26 cellular contexts compared by ENCODE assay signal in genomic region chr15:82124331-82125263, GRCh38.
DNase-seq lines count a peak whose midpoint lies in the region; ATAC-seq, FAIRE-seq and TF ChIP-seq lines count a peak whose summit lies in the region.
"Had no signal": no experiment of that assay in that cellular context is flagged by ENCODE, and none has a peak within 500 bp of the region (broad histone marks: within the 10 kb centered on the region; RNA-seq: fewer than 3 reads in every experiment).

No MANE protein-coding gene starts in this region.

- H4K5ac ChIP-seq in H9 (ENCODE audit: insufficient read length, low read depth, low read length) (no peak overlapping the region), H1 (ENCODE audit: insufficient read length, low read depth, low read length) (no peak overlapping the region)

- peaks cover 0 to 4% (median 0%) of the 10 kb centered on the region in 3 experiments; a peak in 2 of 7 replicates for H3K36me3 Mint-ChIP-seq in H9 (ENCODE audit: insufficient read depth in 1 of 3, low read depth in 3 of 3)
- peaks cover 6% of the 10 kb centered on the region for H3K36me3 Mint-ChIP-seq in activated CD8-positive, alpha-beta memory T cell treated with anti-CD3 and anti-CD28 coated beads, Interleukin-2, amount 10 ng/mL, durations not matched to agents 7 days and 5 days

- no peaks in the 10 kb centered on the region for H3F3A ChIP-seq in OCI-LY1 (ENCODE audit: insufficient read depth, low read length)

- no peaks in the 10 kb centered on the region for H3K9me2 ChIP-seq in OCI-LY1 (ENCODE audit: low read depth, low read length)

- no peak overlapping the region for H2AK5ac ChIP-seq in H9 (ENCODE audit: insufficient read length, low read length)
- no peak overlapping the region for H2AK5ac ChIP-seq in H1 (ENCODE audit: low read depth, low read length)

- H3K4me3 ChIP-seq in OCI-LY1 (ENCODE audit: low read depth, low read length, poor library complexity, severe bottlenecking) (no peak overlapping the region), H1 (ENCODE audit: extremely low read depth in 1 of 4, insufficient read depth in 2 of 4, low read depth in 3 of 4, low read length in 4 of 4) (no peak overlapping the region), BE2C (ENCODE audit: low read depth, low read length) (no peak overlapping the region)
- H3K4me3 ChIP-seq: BLaER1 treated with 17β-estradiol and CSF1 and Interleukin-3, amounts not matched to agents 10 nM and 100 nM; testis had no signal

- POLR2A ChIA-PET in H1 (lab: Charles Lee; ENCODE audit: partially characterized antibody), result no interaction called here

- no peak overlapping the region for H3K4ac ChIP-seq in H9 (ENCODE audit: low read depth, low read length)
- H3K4ac ChIP-seq in H1 (replicated peaks; ENCODE audit: insufficient read length, low read depth, low read length), result no peak overlapping the region

- peak in 1 of 2 experiments; percentile 26; a peak in 2 of 4 replicates for TF ChIP-seq RAD21 in H1 (IDR thresholded peaks at IDR 0.05 in 1 of 2, conservative IDR thresholded peaks at IDR 0.05 in 1 of 2; ENCODE audit: low read depth in 2 of 2, low read length in 2 of 2)

- H3K9me3 Mint-ChIP-seq in H9, result no peaks in the 10 kb centered on the region
- no peaks in the 10 kb centered on the region for H3K9me3 Mint-ChIP-seq in activated CD8-positive, alpha-beta memory T cell treated with anti-CD3 and anti-CD28 coated beads, Interleukin-2, amount 10 ng/mL, durations not matched to agents 7 days and 5 days (ENCODE audit: low read depth)
- H3K9me3 Mint-ChIP-seq: effector memory CD8-positive, alpha-beta T cell; naive thymus-derived CD4-positive, alpha-beta T cell had no signal

- H3K79me1 ChIP-seq in H9 (ENCODE audit: insufficient read depth, low read depth, low read length, poor library complexity, severe bottlenecking) (no peaks in the 10 kb centered on the region), H1 (ENCODE audit: low read depth, low read length) (no peaks in the 10 kb centered on the region)

- in situ Hi-C loops in KBM-7 (cut with MboI; ENCODE audit: low pct_unique_long_range_greater_than_20kb, low sequenced_read_pairs), result no loop called here

- no peak overlapping the region for H2BK120ac ChIP-seq in H9 (ENCODE audit: low read depth, low read length, poor library complexity, severe bottlenecking)
- no peak overlapping the region for H2BK120ac ChIP-seq in H1 (replicated peaks; ENCODE audit: low read depth, low read length)

- no peak overlapping the region for H3K4me3 Mint-ChIP-seq in H9
- H3K4me3 Mint-ChIP-seq in activated CD8-positive, alpha-beta memory T cell treated with anti-CD3 and anti-CD28 coated beads, Interleukin-2, amount 10 ng/mL, durations not matched to agents 7 days and 5 days, result no peak overlapping the region
- H3K4me3 Mint-ChIP-seq: effector memory CD8-positive, alpha-beta T cell; naive thymus-derived CD4-positive, alpha-beta T cell had no signal

- no peak overlapping the region for H3T11ph ChIP-seq in H9 (ENCODE audit: low read length)

- H2BK15ac ChIP-seq in H9 (ENCODE audit: low read depth, low read length) (no peak overlapping the region), H1 (ENCODE audit: low read length) (no peak overlapping the region)

- H3K79me2 ChIP-seq in H9 (ENCODE audit: insufficient read depth, low read length) (no peaks in the 10 kb centered on the region), OCI-LY1 (ENCODE audit: insufficient read depth, low read length) (no peaks in the 10 kb centered on the region), H1 (ENCODE audit: control insufficient read depth in 1 of 2, insufficient read depth in 2 of 2, low read length in 2 of 2) (no peaks in the 10 kb centered on the region)

- WGBS in H9 (ENCODE audit: extremely low coverage, insufficient read length, low lambda C conversion rate), result no CpG with 5 or more reads among the region's 9 CpGs
- WGBS in H1 (ENCODE audit: extremely low coverage in 1 of 2, insufficient coverage in 1 of 2, insufficient read length in 1 of 2, insufficient replicate concordance in 2 of 2, low coverage in 1 of 2, low lambda C conversion rate in 2 of 2, missing lambda C conversion rate in 1 of 2), 2 experiments, result 80% methylated on average over 8 of the region's 9 CpGs; no CpG with 5 or more reads in 1 of the 2 experiments

- H3K36me3 ChIP-seq in OCI-LY1 (ENCODE audit: insufficient read depth, low read length), result 0 out of 2 replicates have a peak, but pooled peaks cover under 1% of the 10 kb centered on the region
- H3K36me3 ChIP-seq in H1 (ENCODE audit: control insufficient read depth in 2 of 4, insufficient read depth in 4 of 4, low read length in 3 of 4), result no peaks in the 10 kb centered on the region
- H3K36me3 ChIP-seq in BE2C, result no peaks in the 10 kb centered on the region

- peak overlapping the region in 2 of 3 experiments; percentile 10 to 30; a peak in 2 of 7 replicates for H3K27ac Mint-ChIP-seq in H9
- no peak overlapping the region for H3K27ac Mint-ChIP-seq in activated CD8-positive, alpha-beta memory T cell treated with anti-CD3 and anti-CD28 coated beads, Interleukin-2, amount 10 ng/mL, durations not matched to agents 7 days and 5 days

- no peak overlapping the region for H4K91ac ChIP-seq in H9 (ENCODE audit: insufficient read length, low read depth, low read length)
- no peak overlapping the region for H4K91ac ChIP-seq in H1 (replicated peaks; ENCODE audit: insufficient read length, low read length)

- no peak for TF ChIP-seq POLR2A in H1 (IDR thresholded peaks at IDR 0.05; ENCODE audit: control extremely low read depth in 1 of 2, low read depth in 2 of 2, low read length in 2 of 2)

- H3K18ac ChIP-seq in H9 (ENCODE audit: insufficient read length, low read depth, low read length), result no peak overlapping the region
- no peak overlapping the region; the same call in 1 of the 2 replicates for H3K18ac ChIP-seq in H1 (ENCODE audit: extremely low read depth, low read length)

- H4K20me1 ChIP-seq in H9 (ENCODE audit: control insufficient read depth, insufficient read depth, insufficient read length) (no peaks in the 10 kb centered on the region), OCI-LY1 (ENCODE audit: insufficient read depth, low read length) (no peaks in the 10 kb centered on the region), H1 (replicated peaks in 1 of 2; ENCODE audit: control insufficient read depth in 1 of 2, insufficient read depth in 2 of 2, low read length in 2 of 2) (no peaks in the 10 kb centered on the region)
- H4K20me1 ChIP-seq: BLaER1 treated with 17β-estradiol and CSF1 and Interleukin-3, amounts not matched to agents 10 nM and 100 nM had no signal

- no peak for FAIRE-seq in H1 (lab: Jason Lieb, UNC)

- ATAC-seq in activated CD8-positive, alpha-beta memory T cell treated with anti-CD3 and anti-CD28 coated beads, Interleukin-2, amount 10 ng/mL, durations not matched to agents 7 days and 5 days, result no peak
- ATAC-seq: effector memory CD8-positive, alpha-beta T cell; left ventricle myocardium superior; naive thymus-derived CD4-positive, alpha-beta T cell; Panc1 had no signal

- H2BK20ac ChIP-seq in H9 (ENCODE audit: low read depth, low read length, poor library complexity, severe bottlenecking), result no peak overlapping the region
- no peak overlapping the region for H2BK20ac ChIP-seq in H1 (ENCODE audit: low read length)

- no peak overlapping the region for H3K27ac ChIP-seq in H9 (ENCODE audit: insufficient read length, low read depth, low read length)
- H3K27ac ChIP-seq in OCI-LY1 (ENCODE audit: low read depth, low read length, poor library complexity, severe bottlenecking), result no peak overlapping the region
- H3K27ac ChIP-seq in H1 (ENCODE audit: low read depth, low read length), result no peak overlapping the region
- H3K27ac ChIP-seq: BLaER1 treated with 17β-estradiol and CSF1 and Interleukin-3, amounts not matched to agents 10 nM and 100 nM; testis had no signal

- H3K27me3 Mint-ChIP-seq in H9 (ENCODE audit: low read depth), result no peaks in the 10 kb centered on the region
- no peaks in the 10 kb centered on the region for H3K27me3 Mint-ChIP-seq in activated CD8-positive, alpha-beta memory T cell treated with anti-CD3 and anti-CD28 coated beads, Interleukin-2, amount 10 ng/mL, durations not matched to agents 7 days and 5 days
- H3K27me3 Mint-ChIP-seq: effector memory CD8-positive, alpha-beta T cell; naive thymus-derived CD4-positive, alpha-beta T cell had no signal

- H3K14ac ChIP-seq in H9 (ENCODE audit: insufficient read depth, low read length) (no peak overlapping the region), H1 (ENCODE audit: insufficient read length) (no peak overlapping the region)

- no peaks in the 10 kb centered on the region for H3K27me3 ChIP-seq in H9 (ENCODE audit: insufficient read depth, low read length)
- H3K27me3 ChIP-seq in OCI-LY1 (ENCODE audit: insufficient read depth, low read length), result no peaks in the 10 kb centered on the region
- no peaks in the 10 kb centered on the region for H3K27me3 ChIP-seq in H1 (replicated peaks in 1 of 4; ENCODE audit: control insufficient read depth in 3 of 4, extremely low read depth in 1 of 4, insufficient read depth in 3 of 4, low read length in 3 of 4)
- no peaks in the 10 kb centered on the region for H3K27me3 ChIP-seq in BE2C
- H3K27me3 ChIP-seq: BLaER1 treated with 17β-estradiol and CSF1 and Interleukin-3, amounts not matched to agents 10 nM and 100 nM; testis had no signal

- H3K23ac ChIP-seq in H9 (ENCODE audit: insufficient read length, low read depth, low read length) (no peak overlapping the region), H1 (ENCODE audit: insufficient read length) (no peak overlapping the region)

- H2BK12ac ChIP-seq in H9 (ENCODE audit: insufficient read length, low read depth, low read length), result no peak overlapping the region
- no peak overlapping the region for H2BK12ac ChIP-seq in H1 (ENCODE audit: low read depth, low read length)

- H3K56ac ChIP-seq in H9 (ENCODE audit: insufficient read length, low read depth, low read length) (no peak overlapping the region), H1 (replicated peaks; ENCODE audit: insufficient read length, low read depth, low read length) (no peak overlapping the region)

- H3K4me1 Mint-ChIP-seq in H9, result no peaks in the 10 kb centered on the region
- peaks cover 13% of the 10 kb centered on the region for H3K4me1 Mint-ChIP-seq in activated CD8-positive, alpha-beta memory T cell treated with anti-CD3 and anti-CD28 coated beads, Interleukin-2, amount 10 ng/mL, durations not matched to agents 7 days and 5 days

- H3K23me2 ChIP-seq in H9 (ENCODE audit: insufficient read length, low read depth, low read length, poor library complexity, severe bottlenecking) (no peaks in the 10 kb centered on the region), H1 (ENCODE audit: low read depth, low read length) (no peaks in the 10 kb centered on the region)

- no peaks in the 10 kb centered on the region for H3K4me1 ChIP-seq in H9 (ENCODE audit: insufficient read depth, low read length)
- H3K4me1 ChIP-seq in OCI-LY1 (ENCODE audit: insufficient read depth, low read length, severe bottlenecking), result no peaks in the 10 kb centered on the region
- no peaks in the 10 kb centered on the region for H3K4me1 ChIP-seq in H1 (replicated peaks in 1 of 4; ENCODE audit: control insufficient read depth in 3 of 4, insufficient read depth in 4 of 4, low read length in 3 of 4)
- peaks cover 11% of the 10 kb centered on the region for H3K4me1 ChIP-seq in BE2C
- H3K4me1 ChIP-seq: testis had no signal

- peak; percentile 40 for TF ChIP-seq CTCF in H9 (conservative IDR thresholded peaks at IDR 0.05)
- peak; percentile 19; the same call in 1 of the 2 replicates for TF ChIP-seq CTCF in OCI-LY1 (IDR thresholded peaks at IDR 0.05; ENCODE audit: low read length)
- peak; percentile 33 to 35 (median 34) for TF ChIP-seq CTCF in H1 (IDR thresholded peaks at IDR 0.05; ENCODE audit: control extremely low read depth in 1 of 3, insufficient read depth in 1 of 3, low read depth in 1 of 3, low read length in 3 of 3)
- TF ChIP-seq CTCF in BE2C (IDR thresholded peaks at IDR 0.05; ENCODE audit: low read depth, low read length), result no peak

- H2AFZ ChIP-seq in H9 (ENCODE audit: low read length) (no peak overlapping the region), OCI-LY1 (ENCODE audit: low read length) (no peak overlapping the region), H1 (ENCODE audit: low read length) (no peak overlapping the region)

- TF ChIP-seq EP300 in H1 (IDR thresholded peaks at IDR 0.05; ENCODE audit: borderline replicate concordance in 1 of 2, low read depth in 2 of 2, low read length in 2 of 2), result no peak

- no peaks in the 10 kb centered on the region for H3K9me3 ChIP-seq in H9 (ENCODE audit: control insufficient read depth, low read depth, low read length)
- H3K9me3 ChIP-seq in OCI-LY1 (ENCODE audit: low read length), result no peaks in the 10 kb centered on the region
- H3K9me3 ChIP-seq in H1 (ENCODE audit: insufficient read depth in 2 of 2, low read depth in 1 of 2, low read length in 1 of 2), result no peaks in the 10 kb centered on the region
- no peaks in the 10 kb centered on the region for H3K9me3 ChIP-seq in BE2C
- H3K9me3 ChIP-seq: BLaER1 treated with 17β-estradiol and CSF1 and Interleukin-3, amounts not matched to agents 10 nM and 100 nM; testis had no signal

- H4K8ac ChIP-seq in H9 (replicated peaks; ENCODE audit: insufficient read length, low read depth, low read length) (no peak overlapping the region), H1 (ENCODE audit: extremely low read depth, insufficient read depth, low read length) (no peak overlapping the region)

- DNase-seq in H9 (no peak), H1 (ENCODE audit: low read depth in 1 of 2, low spot score in 2 of 2) (peak in 1 of 2 experiments; percentile 52), mucosa of gallbladder (ENCODE audit: low spot score) (peak; percentile 34), KBM-7 (no peak), BE2C (no peak), globus pallidus (ENCODE audit: low spot score) (no peak)
- DNase-seq in activated CD8-positive, alpha-beta memory T cell treated with anti-CD3 and anti-CD28 coated beads, Interleukin-2, amount 10 ng/mL, durations not matched to agents 7 days and 5 days, result no peak
- DNase-seq: activated CD8-positive, alpha-beta memory T cell treated with anti-CD3 and anti-CD28 coated beads for 24 hours; activated gamma-delta T cell; central memory CD4-positive, alpha-beta T cell; effector memory CD8-positive, alpha-beta T cell; islet precursor cell; Kasumi-1; left ventricle myocardium superior; midbrain; naive thymus-derived CD4-positive, alpha-beta T cell; NCI-H1436 treated with DMSO at 0.1 percent for 48 hours; NCI-H2081 treated with DMSO at 0.1 percent for 48 hours; NCI-H226; occipital lobe; SHP77 treated with DMSO at 0.1 percent for 48 hours; stimulated activated naive CD4-positive, alpha-beta T cell treated with Interleukin-2 at 50 U/mL for 16 hours; testis had no signal

- H2BK5ac ChIP-seq in H9 (ENCODE audit: insufficient read length, low read length) (no peak overlapping the region), H1 (ENCODE audit: low read depth, low read length) (no peak overlapping the region)

- H3K4me2 ChIP-seq in H9 (ENCODE audit: insufficient read depth, insufficient read length, low read length) (no peak overlapping the region), OCI-LY1 (ENCODE audit: low read length) (no peak overlapping the region), H1 (ENCODE audit: insufficient read depth in 1 of 2, low read depth in 2 of 2, low read length in 2 of 2) (no peak overlapping the region)
- H3K4me2 ChIP-seq: BLaER1 treated with 17β-estradiol and CSF1 and Interleukin-3, amounts not matched to agents 10 nM and 100 nM had no signal

- H3K9ac ChIP-seq in H9 (ENCODE audit: extremely low read depth, insufficient read length, low read length), result no peak overlapping the region
- no peak overlapping the region for H3K9ac ChIP-seq in OCI-LY1 (ENCODE audit: low read length)
- no peak overlapping the region for H3K9ac ChIP-seq in H1 (replicated peaks in 1 of 4; ENCODE audit: extremely low read depth in 1 of 4, low read depth in 3 of 4, low read length in 3 of 4)
- H3K9ac ChIP-seq: BLaER1 treated with 17β-estradiol and CSF1 and Interleukin-3, amounts not matched to agents 10 nM and 100 nM had no signal

- CTCF ChIA-PET in H1 (lab: Charles Lee; ENCODE audit: partially characterized antibody), result interaction anchor here (0.6 to 6.8 kb wide), 9 partner anchors 7 to 30 kb away, joined by 3 to 70 read pairs (median 5); no protein-coding TSS in a partner anchor
- CTCF ChIA-PET in activated CD8-positive, alpha-beta memory T cell treated with anti-CD3 and anti-CD28 coated beads, Interleukin-2, amount 10 ng/mL, durations not matched to agents 7 days and 5 days (lab: Charles Lee), result interaction anchor here (0.6 to 1.5 kb wide), 2 partner anchors 16 to 17 kb away, joined by 3 to 4 read pairs; no protein-coding TSS in a partner anchor
